Comparison of ENCODE assay signal across 1 cellular context in genomic region chr9:4679268-4680177, GRCh38.
A peak's percentile ranks its signal among the peaks of the same experiment; 100 is the strongest.
TF ChIP-seq lines count a peak whose summit lies in the region.

Gene CDC37L1, plus strand, starts transcription at chr9:4679569. Its CDS starts 199 bp downstream, at chr9:4679768.

TF ChIP-seq in HepG2, 621 proteins besides CTCF, POLR2A, EP300 and RAD21 (continued from another document and continues in another):
- TF ChIP-seq AFF4 (CRISPR knock-in tag; IDR thresholded peaks at IDR 0.05): no peak
- TF ChIP-seq SP5 (CRISPR knock-in tag; IDR thresholded peaks at IDR 0.05; ENCODE audit: borderline replicate concordance, low read depth): peak; percentile 83; the same call in 1 of the 2 replicates
- TF ChIP-seq ZNF296 (CRISPR knock-in tag; conservative IDR thresholded peaks at IDR 0.05): no peak; the same call in 1 of the 2 replicates
- peak; percentile 78; the same call in 1 of the 2 replicates for TF ChIP-seq BCL3 (CRISPR knock-in tag; IDR thresholded peaks at IDR 0.05)
- TF ChIP-seq CC2D1A (CRISPR knock-in tag; IDR thresholded peaks at IDR 0.05): 0 out of 2 replicates have a peak, but pooled peaks have one; percentile 32
- TF ChIP-seq MED1 (CRISPR knock-in tag; IDR thresholded peaks at IDR 0.05): peak; percentile 90
- TF ChIP-seq THAP7 (CRISPR knock-in tag; IDR thresholded peaks at IDR 0.05): no peak
- TF ChIP-seq ZNF800 (CRISPR knock-in tag; IDR thresholded peaks at IDR 0.05): peak; percentile 29; the same call in 1 of the 2 replicates
- TF ChIP-seq ZNF224 (CRISPR knock-in tag; IDR thresholded peaks at IDR 0.05): 0 out of 2 replicates have a peak, but pooled peaks have one; percentile 22
- peak; percentile 56; the same call in 1 of the 2 replicates for TF ChIP-seq ZBTB21 (CRISPR knock-in tag; IDR thresholded peaks at IDR 0.05)
- TF ChIP-seq SAFB2 (CRISPR knock-in tag; IDR thresholded peaks at IDR 0.05; ENCODE audit: borderline replicate concordance, low read depth): peak; percentile 87
- peak; percentile 90; the same call in 1 of the 2 replicates for TF ChIP-seq ZNF34 (CRISPR knock-in tag; IDR thresholded peaks at IDR 0.05; ENCODE audit: borderline replicate concordance)
- TF ChIP-seq, protein P1, sequence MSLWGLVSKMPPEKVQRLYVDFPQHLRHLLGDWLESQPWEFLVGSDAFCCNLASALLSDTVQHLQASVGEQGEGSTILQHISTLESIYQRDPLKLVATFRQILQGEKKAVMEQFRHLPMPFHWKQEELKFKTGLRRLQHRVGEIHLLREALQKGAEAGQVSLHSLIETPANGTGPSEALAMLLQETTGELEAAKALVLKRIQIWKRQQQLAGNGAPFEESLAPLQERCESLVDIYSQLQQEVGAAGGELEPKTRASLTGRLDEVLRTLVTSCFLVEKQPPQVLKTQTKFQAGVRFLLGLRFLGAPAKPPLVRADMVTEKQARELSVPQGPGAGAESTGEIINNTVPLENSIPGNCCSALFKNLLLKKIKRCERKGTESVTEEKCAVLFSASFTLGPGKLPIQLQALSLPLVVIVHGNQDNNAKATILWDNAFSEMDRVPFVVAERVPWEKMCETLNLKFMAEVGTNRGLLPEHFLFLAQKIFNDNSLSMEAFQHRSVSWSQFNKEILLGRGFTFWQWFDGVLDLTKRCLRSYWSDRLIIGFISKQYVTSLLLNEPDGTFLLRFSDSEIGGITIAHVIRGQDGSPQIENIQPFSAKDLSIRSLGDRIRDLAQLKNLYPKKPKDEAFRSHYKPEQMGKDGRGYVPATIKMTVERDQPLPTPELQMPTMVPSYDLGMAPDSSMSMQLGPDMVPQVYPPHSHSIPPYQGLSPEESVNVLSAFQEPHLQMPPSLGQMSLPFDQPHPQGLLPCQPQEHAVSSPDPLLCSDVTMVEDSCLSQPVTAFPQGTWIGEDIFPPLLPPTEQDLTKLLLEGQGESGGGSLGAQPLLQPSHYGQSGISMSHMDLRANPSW (CRISPR knock-in tag; IDR thresholded peaks at IDR 0.05; ENCODE audit: borderline replicate concordance): peak; percentile 46; the same call in 1 of the 2 replicates
- TF ChIP-seq RNF2 (conservative IDR thresholded peaks at IDR 0.05; ENCODE audit: low read depth): peak; percentile 57; the same call in 1 of the 2 replicates
- TF ChIP-seq FOXK2 (IDR thresholded peaks at IDR 0.05): no peak
- TF ChIP-seq ZNF441 (CRISPR knock-in tag; IDR thresholded peaks at IDR 0.05; ENCODE audit: borderline replicate concordance): no peak; the same call in 1 of the 2 replicates
- no peak for TF ChIP-seq CERS6 (CRISPR knock-in tag; IDR thresholded peaks at IDR 0.05)
- no peak; the same call in 1 of the 2 replicates for TF ChIP-seq ZNF83 (CRISPR knock-in tag; IDR thresholded peaks at IDR 0.05; ENCODE audit: borderline replicate concordance)
- no peak for TF ChIP-seq SRSF9 (IDR thresholded peaks at IDR 0.05; ENCODE audit: borderline replicate concordance, insufficient read depth, low read depth, low read length, poor library complexity, severe bottlenecking)
- TF ChIP-seq RXRA (CRISPR knock-in tag; IDR thresholded peaks at IDR 0.05): peak; percentile 78; the same call in 1 of the 2 replicates
- TF ChIP-seq PHF8 (CRISPR knock-in tag; IDR thresholded peaks at IDR 0.05): peak; percentile 87
- TF ChIP-seq TSC22D2 (CRISPR knock-in tag; IDR thresholded peaks at IDR 0.05; ENCODE audit: borderline replicate concordance): no peak; the same call in none of the 2 replicates
- TF ChIP-seq HOXA7 (CRISPR knock-in tag; IDR thresholded peaks at IDR 0.05): no peak
- TF ChIP-seq ATF3 (CRISPR knock-in tag; IDR thresholded peaks at IDR 0.05): no peak
- peak; percentile 73 for TF ChIP-seq MIXL1 (CRISPR knock-in tag; IDR thresholded peaks at IDR 0.05)
- TF ChIP-seq NFRKB (IDR thresholded peaks at IDR 0.05): no peak
- TF ChIP-seq KDM5A (IDR thresholded peaks at IDR 0.05; ENCODE audit: borderline replicate concordance, low read length): peak; percentile 59; the same call in 1 of the 2 replicates
- no peak for TF ChIP-seq TMF1 (CRISPR knock-in tag; IDR thresholded peaks at IDR 0.05; ENCODE audit: low read depth)
- TF ChIP-seq, protein P2, sequence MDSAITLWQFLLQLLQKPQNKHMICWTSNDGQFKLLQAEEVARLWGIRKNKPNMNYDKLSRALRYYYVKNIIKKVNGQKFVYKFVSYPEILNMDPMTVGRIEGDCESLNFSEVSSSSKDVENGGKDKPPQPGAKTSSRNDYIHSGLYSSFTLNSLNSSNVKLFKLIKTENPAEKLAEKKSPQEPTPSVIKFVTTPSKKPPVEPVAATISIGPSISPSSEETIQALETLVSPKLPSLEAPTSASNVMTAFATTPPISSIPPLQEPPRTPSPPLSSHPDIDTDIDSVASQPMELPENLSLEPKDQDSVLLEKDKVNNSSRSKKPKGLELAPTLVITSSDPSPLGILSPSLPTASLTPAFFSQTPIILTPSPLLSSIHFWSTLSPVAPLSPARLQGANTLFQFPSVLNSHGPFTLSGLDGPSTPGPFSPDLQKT (CRISPR knock-in tag; IDR thresholded peaks at IDR 0.05; ENCODE audit: borderline replicate concordance): no peak
- no peak; the same call in 1 of the 2 replicates for TF ChIP-seq ZNF773 (CRISPR knock-in tag; IDR thresholded peaks at IDR 0.05; ENCODE audit: borderline replicate concordance)
- TF ChIP-seq, protein P3, sequence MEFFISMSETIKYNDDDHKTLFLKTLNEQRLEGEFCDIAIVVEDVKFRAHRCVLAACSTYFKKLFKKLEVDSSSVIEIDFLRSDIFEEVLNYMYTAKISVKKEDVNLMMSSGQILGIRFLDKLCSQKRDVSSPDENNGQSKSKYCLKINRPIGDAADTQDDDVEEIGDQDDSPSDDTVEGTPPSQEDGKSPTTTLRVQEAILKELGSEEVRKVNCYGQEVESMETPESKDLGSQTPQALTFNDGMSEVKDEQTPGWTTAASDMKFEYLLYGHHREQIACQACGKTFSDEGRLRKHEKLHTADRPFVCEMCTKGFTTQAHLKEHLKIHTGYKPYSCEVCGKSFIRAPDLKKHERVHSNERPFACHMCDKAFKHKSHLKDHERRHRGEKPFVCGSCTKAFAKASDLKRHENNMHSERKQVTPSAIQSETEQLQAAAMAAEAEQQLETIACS (CRISPR knock-in tag; IDR thresholded peaks at IDR 0.05): peak; percentile 52; the same call in 1 of the 2 replicates
- TF ChIP-seq KDM6A (CRISPR knock-in tag; IDR thresholded peaks at IDR 0.05; ENCODE audit: low read depth): 0 out of 2 replicates have a peak, but pooled peaks have one; percentile 26
- no peak for TF ChIP-seq SIX1 (CRISPR knock-in tag; IDR thresholded peaks at IDR 0.05; ENCODE audit: borderline replicate concordance)
- TF ChIP-seq ZNF746 (CRISPR knock-in tag; IDR thresholded peaks at IDR 0.05): no peak
- no peak for TF ChIP-seq ZBTB1 (CRISPR knock-in tag; IDR thresholded peaks at IDR 0.05; ENCODE audit: borderline replicate concordance)
